ENCODE assay signal across 1 cellular context in the genomic region with DNA sequence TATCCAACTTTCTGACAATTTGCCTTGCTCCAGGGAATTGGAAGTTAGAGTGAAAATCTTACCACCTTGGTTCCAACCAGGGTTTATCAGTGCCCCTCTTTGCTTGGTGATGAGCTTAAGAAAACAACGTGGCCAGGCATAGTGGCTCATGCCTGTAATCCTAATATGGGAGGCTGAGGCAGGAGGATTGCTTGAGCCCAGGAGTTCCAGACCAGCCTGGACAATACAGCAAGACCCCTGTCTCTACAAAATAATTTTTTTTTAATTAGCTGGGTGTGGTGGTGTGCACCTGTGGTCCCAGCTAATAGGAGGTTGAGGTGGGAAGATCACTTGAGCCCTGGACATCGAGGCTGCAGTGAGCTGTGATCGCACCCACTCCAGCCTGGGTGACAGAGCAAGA.
TF ChIP-seq lines count a peak whose summit lies in the region.

No MANE protein-coding gene starts in this region.

TF ChIP-seq in GM12878, 131 proteins besides CTCF, POLR2A, EP300 and RAD21:
- TF ChIP-seq, protein P1, sequence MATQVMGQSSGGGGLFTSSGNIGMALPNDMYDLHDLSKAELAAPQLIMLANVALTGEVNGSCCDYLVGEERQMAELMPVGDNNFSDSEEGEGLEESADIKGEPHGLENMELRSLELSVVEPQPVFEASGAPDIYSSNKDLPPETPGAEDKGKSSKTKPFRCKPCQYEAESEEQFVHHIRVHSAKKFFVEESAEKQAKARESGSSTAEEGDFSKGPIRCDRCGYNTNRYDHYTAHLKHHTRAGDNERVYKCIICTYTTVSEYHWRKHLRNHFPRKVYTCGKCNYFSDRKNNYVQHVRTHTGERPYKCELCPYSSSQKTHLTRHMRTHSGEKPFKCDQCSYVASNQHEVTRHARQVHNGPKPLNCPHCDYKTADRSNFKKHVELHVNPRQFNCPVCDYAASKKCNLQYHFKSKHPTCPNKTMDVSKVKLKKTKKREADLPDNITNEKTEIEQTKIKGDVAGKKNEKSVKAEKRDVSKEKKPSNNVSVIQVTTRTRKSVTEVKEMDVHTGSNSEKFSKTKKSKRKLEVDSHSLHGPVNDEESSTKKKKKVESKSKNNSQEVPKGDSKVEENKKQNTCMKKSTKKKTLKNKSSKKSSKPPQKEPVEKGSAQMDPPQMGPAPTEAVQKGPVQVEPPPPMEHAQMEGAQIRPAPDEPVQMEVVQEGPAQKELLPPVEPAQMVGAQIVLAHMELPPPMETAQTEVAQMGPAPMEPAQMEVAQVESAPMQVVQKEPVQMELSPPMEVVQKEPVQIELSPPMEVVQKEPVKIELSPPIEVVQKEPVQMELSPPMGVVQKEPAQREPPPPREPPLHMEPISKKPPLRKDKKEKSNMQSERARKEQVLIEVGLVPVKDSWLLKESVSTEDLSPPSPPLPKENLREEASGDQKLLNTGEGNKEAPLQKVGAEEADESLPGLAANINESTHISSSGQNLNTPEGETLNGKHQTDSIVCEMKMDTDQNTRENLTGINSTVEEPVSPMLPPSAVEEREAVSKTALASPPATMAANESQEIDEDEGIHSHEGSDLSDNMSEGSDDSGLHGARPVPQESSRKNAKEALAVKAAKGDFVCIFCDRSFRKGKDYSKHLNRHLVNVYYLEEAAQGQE (IDR thresholded peaks at IDR 0.05; ENCODE audit: low read depth, low read length) = no peak
- TF ChIP-seq RFX5 (IDR thresholded peaks at IDR 0.05; ENCODE audit: low read depth, low read length) = no peak
- TF ChIP-seq MXI1 (IDR thresholded peaks at IDR 0.05; ENCODE audit: low read depth, low read length) = no peak
- TF ChIP-seq, protein P2, sequence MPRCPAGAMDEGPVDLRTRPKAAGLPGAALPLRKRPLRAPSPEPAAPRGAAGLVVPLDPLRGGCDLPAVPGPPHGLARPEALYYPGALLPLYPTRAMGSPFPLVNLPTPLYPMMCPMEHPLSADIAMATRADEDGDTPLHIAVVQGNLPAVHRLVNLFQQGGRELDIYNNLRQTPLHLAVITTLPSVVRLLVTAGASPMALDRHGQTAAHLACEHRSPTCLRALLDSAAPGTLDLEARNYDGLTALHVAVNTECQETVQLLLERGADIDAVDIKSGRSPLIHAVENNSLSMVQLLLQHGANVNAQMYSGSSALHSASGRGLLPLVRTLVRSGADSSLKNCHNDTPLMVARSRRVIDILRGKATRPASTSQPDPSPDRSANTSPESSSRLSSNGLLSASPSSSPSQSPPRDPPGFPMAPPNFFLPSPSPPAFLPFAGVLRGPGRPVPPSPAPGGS (IDR thresholded peaks at IDR 0.05; ENCODE audit: borderline replicate concordance, insufficient read depth, low read depth, low read length, poor library complexity, severe bottlenecking) = no peak
- TF ChIP-seq RBBP5 (conservative IDR thresholded peaks at IDR 0.05) = no peak
- TF ChIP-seq, protein P3, sequence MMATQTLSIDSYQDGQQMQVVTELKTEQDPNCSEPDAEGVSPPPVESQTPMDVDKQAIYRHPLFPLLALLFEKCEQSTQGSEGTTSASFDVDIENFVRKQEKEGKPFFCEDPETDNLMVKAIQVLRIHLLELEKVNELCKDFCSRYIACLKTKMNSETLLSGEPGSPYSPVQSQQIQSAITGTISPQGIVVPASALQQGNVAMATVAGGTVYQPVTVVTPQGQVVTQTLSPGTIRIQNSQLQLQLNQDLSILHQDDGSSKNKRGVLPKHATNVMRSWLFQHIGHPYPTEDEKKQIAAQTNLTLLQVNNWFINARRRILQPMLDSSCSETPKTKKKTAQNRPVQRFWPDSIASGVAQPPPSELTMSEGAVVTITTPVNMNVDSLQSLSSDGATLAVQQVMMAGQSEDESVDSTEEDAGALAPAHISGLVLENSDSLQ (IDR thresholded peaks at IDR 0.05) = no peak
- TF ChIP-seq POLR2AphosphoS2 (IDR thresholded peaks at IDR 0.05; ENCODE audit: low read depth, low read length) = no peak
- TF ChIP-seq BHLHE40 (IDR thresholded peaks at IDR 0.05; ENCODE audit: borderline replicate concordance in 1 of 2, low read depth in 2 of 2, low read length in 1 of 2) = no peak
- TF ChIP-seq NRF1 (conservative IDR thresholded peaks at IDR 0.05; ENCODE audit: low read depth, low read length) = no peak
- no peak for TF ChIP-seq IRF4 (IDR thresholded peaks at IDR 0.05; ENCODE audit: low read depth, low read length)
